In genomic region chr10:50242777-50243176, GRCh38 we compare ENCODE assay signal across 25 cellular contexts.
"Had no signal": no experiment of that assay in that cellular context is flagged by ENCODE, and none has a peak within 500 bp of the region (broad histone marks: within the 10 kb centered on the region; RNA-seq: fewer than 3 reads in every experiment).

No MANE protein-coding gene starts in this region.

- H3K9me3 ChIP-seq: gastroesophageal sphincter, heart left ventricle, left lung, ovary, psoas muscle, sigmoid colon, stomach, thyroid gland had no signal

- ATAC-seq: effector memory CD8-positive, alpha-beta T cell; esophagus mucosa; foreskin keratinocyte; gastroesophageal sphincter; heart left ventricle; left cardiac atrium; left lung; naive thymus-derived CD8-positive, alpha-beta T cell; psoas muscle; right cardiac atrium; stimulated activated effector memory CD8-positive, alpha-beta T cell treated with anti-CD3 and anti-CD28 coated beads, Interleukin-12 subunit alpha, Interleukin-12 subunit beta, amount 100 ng/mL, for 72 hours had no signal

- H3K27me3 ChIP-seq: hepatocyte, left lung, ovary, sigmoid colon, stomach, thyroid gland had no signal

- H3K4me2 ChIP-seq: hepatocyte had no signal

- H2AFZ ChIP-seq: hepatocyte had no signal

- H3K4me1 ChIP-seq: foreskin keratinocyte, gastroesophageal sphincter, heart left ventricle, left lung, psoas muscle, sigmoid colon, stomach, thyroid gland had no signal

- DNase-seq: cortex of kidney; effector memory CD8-positive, alpha-beta T cell; foreskin keratinocyte; heart left ventricle; left cardiac atrium; left lung; mammary epithelial cell; naive thymus-derived CD8-positive, alpha-beta T cell; nephron progenitor cell; nucleus accumbens; ovary; posterior cingulate gyrus; psoas muscle; right cardiac atrium; sigmoid colon; stimulated activated CD4-positive, alpha-beta T cell treated with anti-CD3 and anti-CD28 coated beads, Interleukin-2, amount 100 ng/mL, for 24 hours; stimulated activated CD4-positive, alpha-beta T cell treated with anti-CD3 and anti-CD28 coated beads, Interleukin-4, amount 100 ng/mL, for 24 hours; stimulated activated naive CD4-positive, alpha-beta T cell treated with Interleukin-2 at 50 U/mL for 16 hours; stomach; thyroid gland had no signal

- H3K79me2 ChIP-seq: hepatocyte had no signal

- H3K27ac ChIP-seq: epithelial cell of prostate, foreskin keratinocyte, gastroesophageal sphincter, heart left ventricle, hepatocyte, left lung, ovary, psoas muscle, sigmoid colon, stomach, thyroid gland had no signal

- H3K36me3 ChIP-seq: gastroesophageal sphincter, heart left ventricle, left lung, ovary, sigmoid colon, stomach, thyroid gland had no signal

- H3K4me3 ChIP-seq: gastroesophageal sphincter, heart left ventricle, hepatocyte, left lung, ovary, psoas muscle, sigmoid colon, stomach, thyroid gland had no signal
